In genomic region chr13:99071666-99072065, GRCh38 we compare ENCODE assay signal across 19 cellular contexts.
"Had no signal": no experiment of that assay in that cellular context is flagged by ENCODE, and none has a peak within 500 bp of the region (broad histone marks: within the 10 kb centered on the region; RNA-seq: fewer than 3 reads in every experiment).

No MANE protein-coding gene starts in this region.

- H3K27ac ChIP-seq: neural progenitor cell, thyroid gland had no signal

- ATAC-seq: activated CD4-positive, alpha-beta T cell treated with anti-CD3 and anti-CD28 coated beads for 36 hours; stimulated activated naive CD8-positive, alpha-beta T cell treated with anti-CD3 and anti-CD28 coated beads, Interleukin-15, Interleukin-2, amounts not matched to agents 100 U/mL and 50 U/mL, for 24 hours had no signal

- H3K27me3 ChIP-seq: neural progenitor cell, thyroid gland had no signal

- H3K9ac ChIP-seq: neural progenitor cell had no signal

- H2AFZ ChIP-seq: neural progenitor cell had no signal

- FAIRE-seq: frontal cortex, islet of Langerhans had no signal

- H3K9me3 ChIP-seq: thyroid gland had no signal

- H3K36me3 ChIP-seq: neural progenitor cell, thyroid gland had no signal

- DNase-seq: activated B cell treated with CpG ODN at 0.5 μM for 24 hours; activated CD4-positive, alpha-beta T cell treated with anti-CD3 and anti-CD28 coated beads for 36 hours; activated CD4-positive, alpha-beta T cell treated with anti-CD3 and anti-CD28 coated beads, Interleukin-2, amount 50 U/mL, for 4 hours; activated effector memory CD4-positive, alpha-beta T cell treated with Interleukin-2 at 50 U/mL for 16 hours; activated naive CD4-positive, alpha-beta T cell treated with anti-CD3 and anti-CD28 coated beads for 36 hours; activated T-cell treated with anti-CD3 and anti-CD28 coated beads, Interleukin-2, amount 50 U/mL, for 48 hours; aorta; effector CD8-positive, alpha-beta T cell; mesenchymal stem cell; naive B cell; posterior cingulate gyrus; stimulated activated CD4-positive, alpha-beta T cell treated with anti-CD3 and anti-CD28 coated beads, Interleukin-4, amount 100 ng/mL, for 4 hours; stimulated activated naive CD8-positive, alpha-beta T cell treated with anti-CD3 and anti-CD28 coated beads, Interleukin-15, Interleukin-2, amounts not matched to agents 100 U/mL and 50 U/mL, for 24 hours; substantia nigra; T-cell; thyroid gland had no signal

- H3K4me1 ChIP-seq: neural progenitor cell had no signal

- H3K4me3 ChIP-seq: neural progenitor cell, thyroid gland had no signal

- H3K4me2 ChIP-seq: neural progenitor cell had no signal
